Comparison of ENCODE assay signal across 2 cellular contexts in the genomic region with DNA sequence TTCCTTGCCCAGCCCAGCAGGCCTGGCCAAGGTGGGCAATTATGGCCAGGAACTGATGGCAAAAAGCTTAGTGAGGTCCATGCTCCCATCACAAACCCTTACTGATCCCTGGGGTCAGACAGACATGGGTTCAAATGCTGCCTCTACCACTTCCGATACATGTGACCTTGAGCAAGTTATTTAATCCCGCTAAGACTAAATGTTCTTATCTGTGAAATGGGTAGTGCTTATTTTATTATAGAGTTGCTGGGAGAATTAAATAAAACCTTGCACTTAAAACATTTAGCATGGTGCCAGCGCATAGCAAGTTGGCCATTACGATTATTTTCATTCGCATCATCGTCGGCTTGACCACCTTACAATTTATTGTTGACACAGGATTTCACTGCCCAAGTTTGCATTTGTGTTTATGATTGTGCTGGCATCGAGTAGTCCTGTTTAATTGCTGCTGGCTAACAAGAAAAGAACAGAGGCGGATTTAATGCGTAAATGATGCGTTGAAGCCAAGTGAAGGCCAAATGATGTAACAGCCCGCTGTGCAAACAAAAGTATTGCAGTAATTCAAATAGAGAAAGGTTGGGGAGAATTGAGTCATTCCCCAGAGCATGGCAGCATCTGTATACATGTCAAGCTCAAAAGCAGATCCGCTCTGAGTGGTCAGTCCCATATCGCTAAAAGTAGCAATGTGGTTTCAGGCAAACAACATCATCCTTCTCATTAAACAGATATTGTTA.
TF ChIP-seq lines count a peak whose summit lies in the region.

No MANE protein-coding gene starts in this region.

TF ChIP-seq in HEK293, 187 proteins besides CTCF, POLR2A, EP300 and RAD21 (continued from another document and continues in another):
- TF ChIP-seq, protein P1, sequence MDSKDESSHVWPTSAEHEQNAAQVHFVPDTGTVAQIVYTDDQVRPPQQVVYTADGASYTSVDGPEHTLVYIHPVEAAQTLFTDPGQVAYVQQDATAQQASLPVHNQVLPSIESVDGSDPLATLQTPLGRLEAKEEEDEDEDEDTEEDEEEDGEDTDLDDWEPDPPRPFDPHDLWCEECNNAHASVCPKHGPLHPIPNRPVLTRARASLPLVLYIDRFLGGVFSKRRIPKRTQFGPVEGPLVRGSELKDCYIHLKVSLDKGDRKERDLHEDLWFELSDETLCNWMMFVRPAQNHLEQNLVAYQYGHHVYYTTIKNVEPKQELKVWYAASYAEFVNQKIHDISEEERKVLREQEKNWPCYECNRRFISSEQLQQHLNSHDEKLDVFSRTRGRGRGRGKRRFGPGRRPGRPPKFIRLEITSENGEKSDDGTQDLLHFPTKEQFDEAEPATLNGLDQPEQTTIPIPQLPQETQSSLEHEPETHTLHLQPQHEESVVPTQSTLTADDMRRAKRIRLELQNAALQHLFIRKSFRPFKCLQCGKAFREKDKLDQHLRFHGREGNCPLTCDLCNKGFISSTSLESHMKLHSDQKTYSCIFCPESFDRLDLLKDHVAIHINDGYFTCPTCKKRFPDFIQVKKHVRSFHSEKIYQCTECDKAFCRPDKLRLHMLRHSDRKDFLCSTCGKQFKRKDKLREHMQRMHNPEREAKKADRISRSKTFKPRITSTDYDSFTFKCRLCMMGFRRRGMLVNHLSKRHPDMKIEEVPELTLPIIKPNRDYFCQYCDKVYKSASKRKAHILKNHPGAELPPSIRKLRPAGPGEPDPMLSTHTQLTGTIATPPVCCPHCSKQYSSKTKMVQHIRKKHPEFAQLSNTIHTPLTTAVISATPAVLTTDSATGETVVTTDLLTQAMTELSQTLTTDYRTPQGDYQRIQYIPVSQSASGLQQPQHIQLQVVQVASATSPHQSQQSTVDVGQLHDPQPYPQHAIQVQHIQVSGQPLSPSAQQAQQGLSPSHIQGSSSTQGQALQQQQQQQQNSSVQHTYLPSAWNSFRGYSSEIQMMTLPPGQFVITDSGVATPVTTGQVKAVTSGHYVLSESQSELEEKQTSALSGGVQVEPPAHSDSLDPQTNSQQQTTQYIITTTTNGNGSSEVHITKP (tag by site-specific recombination; IDR thresholded peaks at IDR 0.05), result peak; percentile 65
- TF ChIP-seq ZBTB21 (tag by site-specific recombination; IDR thresholded peaks at IDR 0.05) (peak; percentile 85), ZNF2 (tag by site-specific recombination; IDR thresholded peaks at IDR 0.05) (peak; percentile 80), ZNF221 (tag by site-specific recombination; IDR thresholded peaks at IDR 0.05; ENCODE audit: borderline replicate concordance) (no peak), ZNF561 (tag by site-specific recombination; IDR thresholded peaks at IDR 0.05; ENCODE audit: borderline replicate concordance) (0 out of 2 replicates have a peak, but pooled peaks have one; percentile 19), ZNF335 (tag by site-specific recombination; conservative IDR thresholded peaks at IDR 0.05) (no peak; the same call in 1 of the 2 replicates), KLF8 (tag by site-specific recombination; IDR thresholded peaks at IDR 0.05) (peak; percentile 35; the same call in 1 of the 2 replicates), ZNF677 (tag by site-specific recombination; IDR thresholded peaks at IDR 0.05) (no peak), ZFP3 (tag by site-specific recombination; IDR thresholded peaks at IDR 0.05; ENCODE audit: low read depth) (no peak), ZNF155 (tag by site-specific recombination; IDR thresholded peaks at IDR 0.05) (no peak), ZSCAN23 (tag by site-specific recombination; IDR thresholded peaks at IDR 0.05) (no peak), ZNF658 (tag by site-specific recombination; IDR thresholded peaks at IDR 0.05) (no peak), ZNF10 (tag by site-specific recombination; IDR thresholded peaks at IDR 0.05) (peak; percentile 54; the same call in 1 of the 2 replicates), ZNF341 (tag by site-specific recombination; IDR thresholded peaks at IDR 0.05; ENCODE audit: low read depth) (peak; percentile 90), GLI2 (tag by site-specific recombination; IDR thresholded peaks at IDR 0.05; ENCODE audit: borderline replicate concordance, low read depth) (peak; percentile 77; the same call in 1 of the 2 replicates), ZNF776 (tag by site-specific recombination; IDR thresholded peaks at IDR 0.05; ENCODE audit: borderline replicate concordance) (no peak)
- TF ChIP-seq, protein P2, sequence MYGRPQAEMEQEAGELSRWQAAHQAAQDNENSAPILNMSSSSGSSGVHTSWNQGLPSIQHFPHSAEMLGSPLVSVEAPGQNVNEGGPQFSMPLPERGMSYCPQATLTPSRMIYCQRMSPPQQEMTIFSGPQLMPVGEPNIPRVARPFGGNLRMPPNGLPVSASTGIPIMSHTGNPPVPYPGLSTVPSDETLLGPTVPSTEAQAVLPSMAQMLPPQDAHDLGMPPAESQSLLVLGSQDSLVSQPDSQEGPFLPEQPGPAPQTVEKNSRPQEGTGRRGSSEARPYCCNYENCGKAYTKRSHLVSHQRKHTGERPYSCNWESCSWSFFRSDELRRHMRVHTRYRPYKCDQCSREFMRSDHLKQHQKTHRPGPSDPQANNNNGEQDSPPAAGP (tag by site-specific recombination; IDR thresholded peaks at IDR 0.05), result peak; percentile 64
- TF ChIP-seq, protein P3, sequence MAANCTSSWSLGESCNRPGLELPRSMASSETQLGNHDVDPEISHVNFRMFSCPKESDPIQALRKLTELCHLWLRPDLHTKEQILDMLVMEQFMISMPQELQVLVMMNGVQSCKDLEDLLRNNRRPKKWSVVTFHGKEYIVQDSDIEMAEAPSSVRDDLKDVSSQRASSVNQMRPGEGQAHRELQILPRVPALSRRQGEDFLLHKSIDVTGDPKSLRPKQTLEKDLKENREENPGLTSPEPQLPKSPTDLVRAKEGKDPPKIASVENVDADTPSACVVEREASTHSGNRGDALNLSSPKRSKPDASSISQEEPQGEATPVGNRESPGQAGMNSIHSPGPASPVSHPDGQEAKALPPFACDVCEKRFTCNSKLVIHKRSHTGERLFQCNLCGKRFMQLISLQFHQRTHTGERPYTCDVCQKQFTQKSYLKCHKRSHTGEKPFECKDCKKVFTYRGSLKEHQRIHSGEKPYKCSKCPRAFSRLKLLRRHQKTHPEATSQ (tag by site-specific recombination; IDR thresholded peaks at IDR 0.05), result peak; percentile 65; the same call in 1 of the 2 replicates
- TF ChIP-seq, protein P4, sequence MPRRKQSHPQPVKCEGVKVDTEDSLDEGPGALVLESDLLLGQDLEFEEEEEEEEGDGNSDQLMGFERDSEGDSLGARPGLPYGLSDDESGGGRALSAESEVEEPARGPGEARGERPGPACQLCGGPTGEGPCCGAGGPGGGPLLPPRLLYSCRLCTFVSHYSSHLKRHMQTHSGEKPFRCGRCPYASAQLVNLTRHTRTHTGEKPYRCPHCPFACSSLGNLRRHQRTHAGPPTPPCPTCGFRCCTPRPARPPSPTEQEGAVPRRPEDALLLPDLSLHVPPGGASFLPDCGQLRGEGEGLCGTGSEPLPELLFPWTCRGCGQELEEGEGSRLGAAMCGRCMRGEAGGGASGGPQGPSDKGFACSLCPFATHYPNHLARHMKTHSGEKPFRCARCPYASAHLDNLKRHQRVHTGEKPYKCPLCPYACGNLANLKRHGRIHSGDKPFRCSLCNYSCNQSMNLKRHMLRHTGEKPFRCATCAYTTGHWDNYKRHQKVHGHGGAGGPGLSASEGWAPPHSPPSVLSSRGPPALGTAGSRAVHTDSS (tag by site-specific recombination; IDR thresholded peaks at IDR 0.05), result peak; percentile 14; the same call in 1 of the 2 replicates

TF ChIP-seq in liver, 16 proteins besides CTCF, POLR2A, EP300 and RAD21 (continued from another document):
- TF ChIP-seq, protein P5, sequence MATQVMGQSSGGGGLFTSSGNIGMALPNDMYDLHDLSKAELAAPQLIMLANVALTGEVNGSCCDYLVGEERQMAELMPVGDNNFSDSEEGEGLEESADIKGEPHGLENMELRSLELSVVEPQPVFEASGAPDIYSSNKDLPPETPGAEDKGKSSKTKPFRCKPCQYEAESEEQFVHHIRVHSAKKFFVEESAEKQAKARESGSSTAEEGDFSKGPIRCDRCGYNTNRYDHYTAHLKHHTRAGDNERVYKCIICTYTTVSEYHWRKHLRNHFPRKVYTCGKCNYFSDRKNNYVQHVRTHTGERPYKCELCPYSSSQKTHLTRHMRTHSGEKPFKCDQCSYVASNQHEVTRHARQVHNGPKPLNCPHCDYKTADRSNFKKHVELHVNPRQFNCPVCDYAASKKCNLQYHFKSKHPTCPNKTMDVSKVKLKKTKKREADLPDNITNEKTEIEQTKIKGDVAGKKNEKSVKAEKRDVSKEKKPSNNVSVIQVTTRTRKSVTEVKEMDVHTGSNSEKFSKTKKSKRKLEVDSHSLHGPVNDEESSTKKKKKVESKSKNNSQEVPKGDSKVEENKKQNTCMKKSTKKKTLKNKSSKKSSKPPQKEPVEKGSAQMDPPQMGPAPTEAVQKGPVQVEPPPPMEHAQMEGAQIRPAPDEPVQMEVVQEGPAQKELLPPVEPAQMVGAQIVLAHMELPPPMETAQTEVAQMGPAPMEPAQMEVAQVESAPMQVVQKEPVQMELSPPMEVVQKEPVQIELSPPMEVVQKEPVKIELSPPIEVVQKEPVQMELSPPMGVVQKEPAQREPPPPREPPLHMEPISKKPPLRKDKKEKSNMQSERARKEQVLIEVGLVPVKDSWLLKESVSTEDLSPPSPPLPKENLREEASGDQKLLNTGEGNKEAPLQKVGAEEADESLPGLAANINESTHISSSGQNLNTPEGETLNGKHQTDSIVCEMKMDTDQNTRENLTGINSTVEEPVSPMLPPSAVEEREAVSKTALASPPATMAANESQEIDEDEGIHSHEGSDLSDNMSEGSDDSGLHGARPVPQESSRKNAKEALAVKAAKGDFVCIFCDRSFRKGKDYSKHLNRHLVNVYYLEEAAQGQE (IDR thresholded peaks at IDR 0.05), result peak; percentile 74
- TF ChIP-seq, protein P6, sequence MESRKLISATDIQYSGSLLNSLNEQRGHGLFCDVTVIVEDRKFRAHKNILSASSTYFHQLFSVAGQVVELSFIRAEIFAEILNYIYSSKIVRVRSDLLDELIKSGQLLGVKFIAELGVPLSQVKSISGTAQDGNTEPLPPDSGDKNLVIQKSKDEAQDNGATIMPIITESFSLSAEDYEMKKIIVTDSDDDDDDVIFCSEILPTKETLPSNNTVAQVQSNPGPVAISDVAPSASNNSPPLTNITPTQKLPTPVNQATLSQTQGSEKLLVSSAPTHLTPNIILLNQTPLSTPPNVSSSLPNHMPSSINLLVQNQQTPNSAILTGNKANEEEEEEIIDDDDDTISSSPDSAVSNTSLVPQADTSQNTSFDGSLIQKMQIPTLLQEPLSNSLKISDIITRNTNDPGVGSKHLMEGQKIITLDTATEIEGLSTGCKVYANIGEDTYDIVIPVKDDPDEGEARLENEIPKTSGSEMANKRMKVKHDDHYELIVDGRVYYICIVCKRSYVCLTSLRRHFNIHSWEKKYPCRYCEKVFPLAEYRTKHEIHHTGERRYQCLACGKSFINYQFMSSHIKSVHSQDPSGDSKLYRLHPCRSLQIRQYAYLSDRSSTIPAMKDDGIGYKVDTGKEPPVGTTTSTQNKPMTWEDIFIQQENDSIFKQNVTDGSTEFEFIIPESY (IDR thresholded peaks at IDR 0.05), result peak; percentile 89
- peak; percentile 86 for TF ChIP-seq FOXA2 (IDR thresholded peaks at IDR 0.05)
- peak; percentile 67 for TF ChIP-seq NR2F2 (IDR thresholded peaks at IDR 0.05)
- TF ChIP-seq EGR1 (IDR thresholded peaks at IDR 0.05; ENCODE audit: low read depth in 2 of 2), result peak in 1 of 2 donors; percentile 84
- peak; percentile 42 for TF ChIP-seq HNF4G (IDR thresholded peaks at IDR 0.05)
- TF ChIP-seq, protein P7, sequence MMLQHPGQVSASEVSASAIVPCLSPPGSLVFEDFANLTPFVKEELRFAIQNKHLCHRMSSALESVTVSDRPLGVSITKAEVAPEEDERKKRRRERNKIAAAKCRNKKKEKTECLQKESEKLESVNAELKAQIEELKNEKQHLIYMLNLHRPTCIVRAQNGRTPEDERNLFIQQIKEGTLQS (IDR thresholded peaks at IDR 0.05), result peak; percentile 98
TF ChIP-seq in liver: peak in this region for 16.
